11 cellular contexts compared by ENCODE assay signal in the genomic region with DNA sequence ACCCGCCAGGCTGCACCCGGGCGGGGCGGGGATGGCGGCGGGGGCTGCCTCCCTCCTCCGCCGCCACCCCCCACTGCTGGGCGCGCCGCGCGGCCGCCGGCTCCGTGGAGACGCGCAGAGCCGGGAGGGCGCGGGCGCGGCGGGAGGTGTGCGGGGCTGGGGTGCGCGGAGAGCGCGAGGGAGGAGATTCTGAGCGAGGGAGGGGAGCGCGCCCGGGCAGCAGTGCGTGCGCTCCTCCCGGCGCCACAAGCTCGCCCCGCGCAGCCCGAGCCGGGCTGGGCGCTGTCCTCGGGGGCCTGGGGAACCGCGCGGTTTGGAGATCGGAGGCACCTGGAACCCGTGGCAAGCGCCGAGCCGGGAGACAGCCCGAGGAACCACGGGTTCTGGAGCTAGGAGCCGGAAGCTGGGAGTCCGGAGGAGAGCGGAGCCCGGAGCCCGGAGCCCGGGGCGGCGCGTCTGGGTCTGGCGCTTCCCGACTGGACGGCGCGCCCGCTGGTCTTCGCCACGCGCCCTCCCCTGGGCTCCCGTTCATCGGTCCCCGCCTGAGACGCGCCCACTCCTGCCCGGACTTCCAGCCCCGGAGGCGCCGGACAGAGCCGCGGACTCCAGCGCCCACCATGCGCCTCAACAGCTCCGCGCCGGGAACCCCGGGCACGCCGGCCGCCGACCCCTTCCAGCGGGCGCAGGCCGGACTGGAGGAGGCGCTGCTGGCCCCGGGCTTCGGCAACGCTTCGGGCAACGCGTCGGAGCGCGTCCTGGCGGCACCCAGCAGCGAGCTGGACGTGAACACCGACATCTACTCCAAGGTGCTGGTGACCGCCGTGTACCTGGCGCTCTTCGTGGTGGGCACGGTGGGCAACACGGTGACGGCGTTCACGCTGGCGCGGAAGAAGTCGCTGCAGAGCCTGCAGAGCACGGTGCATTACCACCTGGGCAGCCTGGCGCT. TPM values are rescaled to one million over a fixed set of nuclear protein-coding genes. Genes with fewer than 3 reads are reported as not detected.
DNase-seq lines count a peak whose midpoint lies in the region; ATAC-seq and TF ChIP-seq lines count a peak whose summit lies in the region.
"Had no signal": no experiment of that assay in that cellular context is flagged by ENCODE, and none has a peak within 500 bp of the region (broad histone marks: within the 10 kb centered on the region; RNA-seq: fewer than 3 reads in every experiment).

A gene (plus strand): TSS at position 246 of the 946 bp plus-strand sequence. CDS start 372 bp downstream, at position 618.

- TF ChIP-seq CTCF in PC-3 (conservative IDR thresholded peaks at IDR 0.05; ENCODE audit: low read depth, low read length) (no peak), fibroblast of lung (conservative IDR thresholded peaks at IDR 0.05 in 1 of 2, IDR thresholded peaks at IDR 0.05 in 1 of 2; ENCODE audit: low read depth in 1 of 2, low read length in 2 of 2) (no peak), sigmoid colon (IDR thresholded peaks at IDR 0.05) (no peak), body of pancreas (IDR thresholded peaks at IDR 0.05) (no peak)

- POLR2A ChIA-PET in PC-3 (lab: Charles Lee; ENCODE audit: unreplicated experiment): no interaction called here

- H4K20me1 ChIP-seq in PC-3 (ENCODE audit: low read length) (no peaks in the 10 kb centered on the region), fibroblast of lung (ENCODE audit: control insufficient read depth, extremely low read depth, insufficient read depth, low read length) (no peaks in the 10 kb centered on the region)

- H3K9me3 Mint-ChIP-seq in immature natural killer cell: no peaks in the 10 kb centered on the region

- peak in 1 of 2 donors; percentile 45 for TF ChIP-seq POLR2A in sigmoid colon (IDR thresholded peaks at IDR 0.05)
- no peak for TF ChIP-seq POLR2A in body of pancreas (IDR thresholded peaks at IDR 0.05)

- 0 out of 2 replicates have a peak, but pooled peaks cover 3% of the 10 kb centered on the region for H3K27me3 ChIP-seq in PC-3 (ENCODE audit: low read length)
- peaks cover 24% of the 10 kb centered on the region for H3K27me3 ChIP-seq in fibroblast of lung (ENCODE audit: control insufficient read depth, insufficient read depth, low read length)
- peaks cover 7 to 32% (median 27%) of the 10 kb centered on the region in 3 donors for H3K27me3 ChIP-seq in sigmoid colon
- peaks cover 0 to 12% of the 10 kb centered on the region in 2 donors for H3K27me3 ChIP-seq in body of pancreas

- H2AFZ ChIP-seq in PC-3 (ENCODE audit: low read length) (peak within 1 kb of the TSS; percentile 43; the same call in 1 of the 2 replicates), fibroblast of lung (ENCODE audit: low read length) (no peak within 1 kb of the TSS)

- H3K36me3 Mint-ChIP-seq in immature natural killer cell: no peaks in the 10 kb centered on the region

- H3K9me3 ChIP-seq in PC-3 (ENCODE audit: low read length): no peaks in the 10 kb centered on the region
- no peaks in the 10 kb centered on the region for H3K9me3 ChIP-seq in fibroblast of lung (ENCODE audit: control insufficient read depth, insufficient read depth, low read depth, low read length)
- no peaks in the 10 kb centered on the region for H3K9me3 ChIP-seq in sigmoid colon
- no peaks in the 10 kb centered on the region for H3K9me3 ChIP-seq in body of pancreas
- H3K9me3 ChIP-seq: psoas muscle had no signal

- H3K4me1 Mint-ChIP-seq in immature natural killer cell: peaks cover 0 to 2% of the 10 kb centered on the region in 2 donors

- H3K27ac ChIP-seq in PC-3 (ENCODE audit: low read length) (no peak within 1 kb of the TSS), fibroblast of lung (ENCODE audit: insufficient read depth, low read length) (no peak within 1 kb of the TSS), sigmoid colon (peak within 1 kb of the TSS in 3 of 4 donors; percentile 79 to 96 (median 88)), body of pancreas (no peak within 1 kb of the TSS)
- H3K27ac ChIP-seq: psoas muscle had no signal

- BruUV-seq in PC-3 (replicated peaks; lab: Mats Ljungman, UMichigan): no TSS peak

- TF ChIP-seq EP300 in sigmoid colon (IDR thresholded peaks at IDR 0.05): no peak

- 11 to 15% methylated on average over 124 of the region's 124 CpGs for WGBS in sigmoid colon, 2 donors
- 7% methylated on average over 106 of the region's 124 CpGs; no CpG with 5 or more reads in 1 of the 2 donors for WGBS in body of pancreas, 2 donors

- CTCF ChIA-PET in PC-3 (lab: Charles Lee): no interaction called here

- H3K4me2 ChIP-seq in PC-3 (ENCODE audit: low read length) (peak within 1 kb of the TSS; percentile 86), fibroblast of lung (ENCODE audit: extremely low read depth, insufficient read depth, low read length) (peak within 1 kb of the TSS; percentile 46)

- H3K4me3 ChIP-seq in PC-3 (ENCODE audit: low read length) (peak within 1 kb of the TSS; percentile 64), fibroblast of lung (replicated peaks in 1 of 4; ENCODE audit: control extremely low read depth in 1 of 4, insufficient read depth in 1 of 4, low read depth in 3 of 4, low read length in 4 of 4) (peak within 1 kb of the TSS in 3 of 4 experiments; percentile 8 to 35 (median 30)), sigmoid colon (peak within 1 kb of the TSS; percentile 38 to 72 (median 59)), body of pancreas (no peak within 1 kb of the TSS)
- H3K4me3 ChIP-seq: psoas muscle had no signal

- no peaks in the 10 kb centered on the region for H3K36me3 ChIP-seq in PC-3 (ENCODE audit: low read depth, low read length)
- no peaks in the 10 kb centered on the region for H3K36me3 ChIP-seq in fibroblast of lung (ENCODE audit: control insufficient read depth, insufficient read depth, low read length)
- H3K36me3 ChIP-seq in sigmoid colon: no peaks in the 10 kb centered on the region
- H3K36me3 ChIP-seq in body of pancreas (replicated peaks in 1 of 2; ENCODE audit: insufficient read depth in 1 of 2, low read depth in 2 of 2): no peaks in the 10 kb centered on the region

- H3K9me2 ChIP-seq in PC-3 (replicated peaks; ENCODE audit: low read length): no peaks in the 10 kb centered on the region

- H3K79me2 ChIP-seq in PC-3 (ENCODE audit: low read length): 0 out of 2 replicates have a peak, but pooled peaks cover 4% of the 10 kb centered on the region
- peaks cover 22% of the 10 kb centered on the region for H3K79me2 ChIP-seq in fibroblast of lung (ENCODE audit: control insufficient read depth, insufficient read depth, low read length)

- DNase-seq in SIG-M5 treated with dmso at 0.1 percent for 504 hours (lab: John Stamatoyannopoulos, UW; ENCODE audit: unreplicated experiment): peak; percentile 51
- DNase-seq in SIG-M5 (lab: John Stamatoyannopoulos, UW): no peak
- no peak for DNase-seq in PC-3
- DNase-seq in fibroblast of lung (ENCODE audit: low read depth in 2 of 2): peak in 1 of 2 donors; percentile 9
- DNase-seq in sigmoid colon: no peak
- DNase-seq in NCI-H2107 treated with DMSO at 0.1 percent for 48 hours (lab: John Stamatoyannopoulos, UW; ENCODE audit: unreplicated experiment): no peak
- DNase-seq in immature natural killer cell: no peak
- DNase-seq in body of pancreas: no peak
- DNase-seq: cerebellar nuclear complex, OCI-M1, psoas muscle had no signal

- intact Hi-C loops in PC-3 (cut with micrococcal nuclease) (no loop called here), sigmoid colon (cut with DNase I) (no loop called here), body of pancreas (cut with DNase I) (no loop called here)

- no peak within 1 kb of the TSS for H3K4me3 Mint-ChIP-seq in immature natural killer cell

- no peak within 1 kb of the TSS for H3K9ac ChIP-seq in PC-3 (ENCODE audit: low read length)
- H3K9ac ChIP-seq in fibroblast of lung (ENCODE audit: insufficient read depth, low read length): no peak within 1 kb of the TSS

- H3F3A ChIP-seq in PC-3 (ENCODE audit: low read length, unreplicated experiment): peaks cover 5% of the 10 kb centered on the region

- ATAC-seq in PC-3: peak; percentile 0
- no peak for ATAC-seq in body of pancreas
- ATAC-seq: psoas muscle had no signal

- H3K27me3 Mint-ChIP-seq in immature natural killer cell (ENCODE audit: low read depth in 3 of 3): peaks cover 2 to 6% (median 3%) of the 10 kb centered on the region in 3 donors

- no peak within 1 kb of the TSS for H3K27ac Mint-ChIP-seq in immature natural killer cell

- H3K4me1 ChIP-seq in PC-3 (ENCODE audit: insufficient read depth, low read length): peaks cover 40% of the 10 kb centered on the region
- H3K4me1 ChIP-seq in fibroblast of lung (ENCODE audit: control insufficient read depth, extremely low read depth, insufficient read depth, low read length): peaks cover 12% of the 10 kb centered on the region
- H3K4me1 ChIP-seq in sigmoid colon: peaks cover 4 to 56% (median 55%) of the 10 kb centered on the region in 4 donors
- H3K4me1 ChIP-seq in body of pancreas: peaks cover 11% of the 10 kb centered on the region
- H3K4me1 ChIP-seq: psoas muscle had no signal

RNA-seq across cellular contexts. Expression of the gene that starts here (rescaled TPM):
- total RNA-seq in PC-3 (2014; rRNA removed): 7.8 and 10.6 TPM in 2 replicates
- under 0.01 and 0.33 TPM in 2 replicates for total RNA-seq in fibroblast of lung
- polyA plus RNA-seq in fibroblast of lung: 0.05 and 8.1 TPM in 2 replicates
- 0.07 and 16.7 TPM in 2 replicates for polyA plus RNA-seq in fibroblast of lung (2012)
- polyA minus RNA-seq in fibroblast of lung (ENCODE audit: low replicate concordance): 1.5 and 25.2 TPM in 2 replicates
- 10 to 100 TPM in 3 of 4 donors, 1 to 10 TPM in 1; 5.4 to 54.0 (median 27.6) TPM for total RNA-seq in sigmoid colon
- 1 to 10 TPM in 1 of 3 donors, under 1 TPM in 1, not detected in 1; 0.60 to 1.4 TPM for polyA plus RNA-seq in sigmoid colon
- not detected for polyA plus RNA-seq in immature natural killer cell
- not detected for total RNA-seq in body of pancreas

Comparison
In these comparisons a context has a peak if more than half of its experiments do, and no peak if none do; other contexts are left out.
1. H3K27ac ChIP-seq: peak in sigmoid colon (3 of 4); none in PC-3 (single experiment), fibroblast of lung (single experiment) and body of pancreas (0 of 4).
2. H3K4me3 ChIP-seq: peak in PC-3 (single experiment), fibroblast of lung (3 of 4) and sigmoid colon (4 of 4); none in body of pancreas (0 of 2).